Comparison of ENCODE assay signal across 24 cellular contexts in genomic region chr1:156700731-156701130, GRCh38. TPM values are rescaled to one million over a fixed set of nuclear protein-coding genes. Genes with fewer than 3 reads are reported as not detected.
"Had no signal": no experiment of that assay in that cellular context is flagged by ENCODE, and none has a peak within 500 bp of the region (broad histone marks: within the 10 kb centered on the region; RNA-seq: fewer than 3 reads in every experiment).

No MANE protein-coding gene starts in this region.

- H3K4me3 Mint-ChIP-seq: activated CD4-positive, alpha-beta memory T cell treated with anti-CD3 and anti-CD28 coated beads, Interleukin-2, amount 10 ng/mL, durations not matched to agents 7 days and 5 days; activated naive CD8-positive, alpha-beta T cell treated with anti-CD3 and anti-CD28 coated beads, Interleukin-2, amount 50 U/mL, for 24 hours; activated T-cell treated with anti-CD3 and anti-CD28 coated beads, Interleukin-2, amount 50 U/mL, for 24 hours; central memory CD8-positive, alpha-beta T cell; memory B cell; naive thymus-derived CD4-positive, alpha-beta T cell; T-cell had no signal

- H3K9me3 Mint-ChIP-seq: activated CD4-positive, alpha-beta memory T cell treated with anti-CD3 and anti-CD28 coated beads, Interleukin-2, amount 10 ng/mL, durations not matched to agents 7 days and 5 days; activated naive CD8-positive, alpha-beta T cell treated with anti-CD3 and anti-CD28 coated beads, Interleukin-2, amount 50 U/mL, for 24 hours; activated T-cell treated with anti-CD3 and anti-CD28 coated beads, Interleukin-2, amount 50 U/mL, for 24 hours; activated T-helper 2 cell treated with anti-CD3 and anti-CD28 coated beads, Interferon-gamma antibody, Interleukin-2, Interleukin-4, amounts not matched to agents 10 μg/mL and 5 μg/mL and 100 μg/mL, durations not matched to agents 14 hours and 24 hours and 36 hours; brain; central memory CD8-positive, alpha-beta T cell; memory B cell; naive thymus-derived CD4-positive, alpha-beta T cell; T-cell had no signal

- H3K27ac Mint-ChIP-seq: activated CD4-positive, alpha-beta memory T cell treated with anti-CD3 and anti-CD28 coated beads, Interleukin-2, amount 10 ng/mL, durations not matched to agents 7 days and 5 days; activated naive CD8-positive, alpha-beta T cell treated with anti-CD3 and anti-CD28 coated beads, Interleukin-2, amount 50 U/mL, for 24 hours; activated T-cell treated with anti-CD3 and anti-CD28 coated beads, Interleukin-2, amount 50 U/mL, for 24 hours; activated T-helper 2 cell treated with anti-CD3 and anti-CD28 coated beads, Interferon-gamma antibody, Interleukin-2, Interleukin-4, amounts not matched to agents 10 μg/mL and 5 μg/mL and 100 μg/mL, durations not matched to agents 14 hours and 24 hours and 36 hours; memory B cell; progenitor cell of endocrine pancreas; T-cell had no signal

- H3K27me3 ChIP-seq: uterus had no signal

- H3K36me3 ChIP-seq: colonic mucosa, gastrocnemius medialis, uterus had no signal

- H3K27ac ChIP-seq: colonic mucosa, gastrocnemius medialis, tibial nerve had no signal

- H3K4me3 ChIP-seq: colonic mucosa, gastrocnemius medialis, tibial nerve, uterus had no signal

- ATAC-seq: activated naive CD8-positive, alpha-beta T cell treated with anti-CD3 and anti-CD28 coated beads, Interleukin-2, amount 50 U/mL, for 24 hours; gastrocnemius medialis; left ventricle myocardium superior; naive thymus-derived CD4-positive, alpha-beta T cell had no signal

- H3K9me3 ChIP-seq: colonic mucosa, gastrocnemius medialis, tibial nerve, uterus had no signal

- DNase-seq: activated CD4-positive, alpha-beta memory T cell treated with anti-CD3 and anti-CD28 coated beads, Interleukin-2, amount 10 ng/mL, durations not matched to agents 7 days and 5 days; activated CD4-positive, alpha-beta T cell treated with anti-CD3 and anti-CD28 coated beads for 48 hours; activated CD4-positive, CD25-positive, alpha-beta regulatory T cell; activated naive CD4-positive, alpha-beta T cell treated with Interleukin-2 at 50 U/mL for 16 hours; activated naive CD8-positive, alpha-beta T cell treated with anti-CD3 and anti-CD28 coated beads, Interleukin-2, amount 50 U/mL, for 24 hours; activated T-cell treated with anti-CD3 and anti-CD28 coated beads, Interleukin-2, amount 50 U/mL, for 24 hours; anterior cingulate cortex; colonic mucosa; gastrocnemius medialis; head of caudate nucleus; left ventricle myocardium superior; naive thymus-derived CD4-positive, alpha-beta T cell; occipital lobe; stimulated activated CD8-positive, alpha-beta memory T cell treated with anti-CD3 and anti-CD28 coated beads, Interleukin-4, amount 100 ng/mL, for 48 hours; stimulated activated naive CD4-positive, alpha-beta T cell; substantia nigra; uterus had no signal

RNA-seq across cellular contexts. Expression of gene NES, which starts 23.5 kb away (rescaled TPM):
- total RNA-seq: activated CD4-positive, alpha-beta memory T cell treated with anti-CD3 and anti-CD28 coated beads, Interleukin-2, amount 10 ng/mL, durations not matched to agents 7 days and 5 days; activated T-helper 2 cell treated with anti-CD3 and anti-CD28 coated beads, Interferon-gamma antibody, Interleukin-2, Interleukin-4, amounts not matched to agents 10 μg/mL and 5 μg/mL and 100 μg/mL, durations not matched to agents 14 hours and 24 hours and 36 hours had no signal
- polyA plus RNA-seq: naive thymus-derived CD4-positive, alpha-beta T cell had no signal
